ENCODE assay signal across 8 cellular contexts in genomic region chr9:70258692-70259511, GRCh38. TPM values are rescaled to one million over a fixed set of nuclear protein-coding genes. Genes with fewer than 3 reads are reported as not detected.
DNase-seq lines count a peak whose midpoint lies in the region; ATAC-seq and TF ChIP-seq lines count a peak whose summit lies in the region.

SMC5 (plus strand) TSS chr9:70258978; CDS start chr9:70259079, 101 bp downstream.

- H3K36me3 ChIP-seq in rectal smooth muscle tissue (ENCODE audit: control insufficient read depth, insufficient read depth, low read length) (peaks cover 3% of the 10 kb centered on the region), vagina (no peaks in the 10 kb centered on the region)

- peak; percentile 32 to 96 for TF ChIP-seq POLR2A in vagina (IDR thresholded peaks at IDR 0.05)

- peak within 1 kb of the TSS; percentile 60 for H3K9ac ChIP-seq in rectal smooth muscle tissue (ENCODE audit: low read length)

- H3K27me3 ChIP-seq in rectal smooth muscle tissue (ENCODE audit: control insufficient read depth, insufficient read depth, low read length) (no peaks in the 10 kb centered on the region), vagina (no peaks in the 10 kb centered on the region)

- in situ Hi-C loops in astrocyte of the cerebellum (cut with HindIII; ENCODE audit: low sequenced_read_pairs), result no loop called here

- intact Hi-C loops in vagina (cut with DNase I), result no loop called here

- H3K4me3 ChIP-seq in astrocyte of the cerebellum (ENCODE audit: low read depth, low read length), result peak within 1 kb of the TSS; percentile 91
- peak within 1 kb of the TSS; percentile 79 for H3K4me3 ChIP-seq in rectal smooth muscle tissue (ENCODE audit: low read length)
- H3K4me3 ChIP-seq in vagina, result peak within 1 kb of the TSS; percentile 93 to 95

- DNase-seq in NCI-H2081 (lab: John Stamatoyannopoulos, UW), result peak; percentile 92
- peak; percentile 82 for DNase-seq in T-helper 9 cell
- DNase-seq in astrocyte of the cerebellum (ENCODE audit: low read depth), result peak; percentile 79
- peak; percentile 88 for DNase-seq in hepatic stellate cell (ENCODE audit: low spot score)
- DNase-seq in vagina (ENCODE audit: extremely low spot score in 2 of 2), result peak in 1 of 2 donors; percentile 94

- H3K4me1 ChIP-seq in rectal smooth muscle tissue (ENCODE audit: control insufficient read depth, insufficient read depth, low read length), result peaks cover 21% of the 10 kb centered on the region
- peaks cover 74% of the 10 kb centered on the region for H3K4me1 ChIP-seq in vagina

- no peaks in the 10 kb centered on the region for H3K9me3 ChIP-seq in vagina

- ATAC-seq in GM18517 (IDR thresholded peaks at IDR 0.05; ENCODE audit: unreplicated experiment) (peak; percentile 87), HG03039 (IDR thresholded peaks at IDR 0.05; ENCODE audit: unreplicated experiment) (peak; percentile 81)

- H3K27ac ChIP-seq in rectal smooth muscle tissue (ENCODE audit: low read depth, low read length) (peak within 1 kb of the TSS; percentile 83), vagina (peak within 1 kb of the TSS; percentile 96)

- TF ChIP-seq CTCF in astrocyte of the cerebellum (IDR thresholded peaks at IDR 0.05; ENCODE audit: low read depth, low read length, missing control alignments) (no peak), vagina (IDR thresholded peaks at IDR 0.05) (no peak)

RNA-seq across cellular contexts. Expression of gene SMC5, which starts in this region (rescaled TPM):
- 29.7 TPM for total RNA-seq in vagina
